In the genomic region with DNA sequence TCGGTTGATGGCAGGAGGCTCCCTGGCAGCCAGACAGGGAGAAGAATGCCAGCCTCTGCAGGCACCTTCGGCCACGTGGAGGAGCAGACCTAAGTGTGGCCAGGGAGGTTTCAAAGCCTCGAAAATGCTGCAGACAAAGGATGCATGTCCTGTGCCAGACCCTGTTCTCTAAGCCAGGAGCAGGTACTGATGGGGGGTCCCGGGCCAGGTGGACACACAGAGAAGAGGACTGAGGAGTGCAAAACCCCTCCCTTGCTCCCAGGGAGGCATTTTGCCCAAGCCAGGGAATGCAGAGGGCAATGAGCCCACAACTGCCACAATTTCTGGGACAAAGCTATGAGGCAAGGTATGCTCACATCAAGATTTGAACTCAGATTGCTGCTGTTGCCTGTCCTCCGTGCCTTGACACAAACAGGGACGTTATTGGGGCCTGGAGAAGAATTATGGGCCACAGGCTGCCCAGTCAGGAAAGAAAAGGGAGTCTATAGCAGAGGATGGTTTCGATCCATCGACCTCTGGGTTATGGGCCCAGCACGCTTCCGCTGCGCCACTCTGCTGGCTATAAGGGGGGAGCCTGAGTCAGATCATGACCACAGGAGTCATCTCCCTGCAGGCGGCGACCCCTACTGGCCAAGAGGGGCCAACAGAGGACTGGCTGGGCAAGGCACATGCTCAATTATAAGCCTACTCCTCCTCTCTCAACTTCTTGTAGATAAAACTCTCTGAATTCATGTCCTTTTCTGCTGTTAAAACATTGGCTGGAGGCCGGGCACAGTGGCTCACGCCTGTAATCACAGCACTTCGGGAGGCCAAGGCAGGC, we compare ENCODE assay signal across 8 cellular contexts. TPM values are rescaled to one million over a fixed set of nuclear protein-coding genes. Genes with fewer than 3 reads are reported as not detected.
A peak's percentile ranks its signal among the peaks of the same experiment; 100 is the strongest.
DNase-seq lines count a peak whose midpoint lies in the region; ATAC-seq and TF ChIP-seq lines count a peak whose summit lies in the region.

No MANE protein-coding gene starts in this region.

- peak overlapping the region; percentile 5 for H3K27ac ChIP-seq in effector memory CD4-positive, alpha-beta T cell (ENCODE audit: insufficient read depth, low read length, poor library complexity, severe bottlenecking)

- ATAC-seq in GM19328 (IDR thresholded peaks at IDR 0.05; ENCODE audit: unreplicated experiment), result peak; percentile 56

- no peak overlapping the region for H3K4me3 ChIP-seq in BE2C (ENCODE audit: low read depth, low read length)
- H3K4me3 ChIP-seq in effector memory CD4-positive, alpha-beta T cell (ENCODE audit: insufficient read depth, low read depth, low read length, poor library complexity, severe bottlenecking), result no peak overlapping the region

- H3K36me3 ChIP-seq in BE2C, result no peaks in the 10 kb centered on the region
- no peaks in the 10 kb centered on the region for H3K36me3 ChIP-seq in effector memory CD4-positive, alpha-beta T cell (ENCODE audit: control insufficient read depth, insufficient read depth, low read length)

- peak; percentile 90 for DNase-seq in BE2C
- peak; percentile 98 for DNase-seq in HS-27A (ENCODE audit: low read depth)
- peak; percentile 95 for DNase-seq in NOMO-1 treated with DMSO at 0.1 percent for 48 hours (lab: John Stamatoyannopoulos, UW; ENCODE audit: unreplicated experiment)
- DNase-seq in activated CD8-positive, alpha-beta memory T cell treated with anti-CD3 and anti-CD28 coated beads for 24 hours, result peak; percentile 99
- peak; percentile 70 to 79 (median 78) for DNase-seq in effector memory CD4-positive, alpha-beta T cell
- DNase-seq in medulla oblongata (ENCODE audit: extremely low spot score), result peak; percentile 92
- peak; percentile 75 for DNase-seq in stimulated activated CD8-positive, alpha-beta memory T cell treated with anti-CD3 and anti-CD28 coated beads, Interleukin-12 subunit alpha, Interleukin-12 subunit beta, amount 100 ng/mL, for 4 hours (ENCODE audit: low read depth)

- peak; percentile 93 for TF ChIP-seq CTCF in BE2C (IDR thresholded peaks at IDR 0.05; ENCODE audit: low read depth, low read length)

- peaks cover 7% of the 10 kb centered on the region for H3K4me1 ChIP-seq in BE2C
- H3K4me1 ChIP-seq in effector memory CD4-positive, alpha-beta T cell (ENCODE audit: control insufficient read depth, insufficient read depth, low read length, poor library complexity, severe bottlenecking), result peaks cover 6% of the 10 kb centered on the region

- H3K27me3 ChIP-seq in BE2C, result no peaks in the 10 kb centered on the region
- no peaks in the 10 kb centered on the region for H3K27me3 ChIP-seq in effector memory CD4-positive, alpha-beta T cell (replicated peaks; ENCODE audit: control insufficient read depth, insufficient read depth, low read length, poor library complexity, severe bottlenecking)

- H3K9me3 ChIP-seq in BE2C, result no peaks in the 10 kb centered on the region
- H3K9me3 ChIP-seq in effector memory CD4-positive, alpha-beta T cell (ENCODE audit: control insufficient read depth, low read length), result no peaks in the 10 kb centered on the region

RNA-seq across cellular contexts. Expression of gene FOXK2, which starts 25.1 kb away (rescaled TPM):
- 129 TPM for polyA plus RNA-seq in BE2C (2012; ENCODE audit: insufficient read depth, insufficient read length, low read depth)

RNA-seq across cellular contexts. Expression of gene NARF, which starts 35.9 kb away (rescaled TPM):
- 108 TPM for polyA plus RNA-seq in BE2C (2012; ENCODE audit: insufficient read depth, insufficient read length, low read depth)

RNA-seq across cellular contexts. Expression of gene CYBC1, which starts 43.9 kb away (rescaled TPM):
- polyA plus RNA-seq in BE2C (2012; ENCODE audit: insufficient read depth, insufficient read length, low read depth), result 78.1 TPM
